ENCODE assay signal across 20 cellular contexts in the genomic region with DNA sequence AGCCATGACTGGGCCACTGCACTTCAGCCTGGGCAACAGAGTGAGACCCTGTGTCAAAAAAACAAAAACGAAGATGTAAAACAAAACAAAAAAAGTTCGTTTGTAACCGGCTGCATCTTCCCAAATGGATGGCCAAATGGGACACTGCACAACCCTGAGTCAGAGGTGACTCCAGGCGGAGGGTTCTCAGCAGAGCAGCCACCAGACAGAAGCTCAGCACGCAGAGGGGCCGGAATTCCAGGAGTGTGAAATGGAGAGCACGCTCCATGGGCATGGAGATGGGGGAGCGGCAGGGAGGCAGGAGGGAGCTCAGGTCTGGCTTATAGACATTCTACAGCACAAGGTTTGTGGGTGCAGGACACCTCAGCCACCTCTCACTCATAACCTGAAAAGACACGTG.
DNase-seq lines count a peak whose midpoint lies in the region; ATAC-seq and TF ChIP-seq lines count a peak whose summit lies in the region.
"Had no signal": no experiment of that assay in that cellular context is flagged by ENCODE, and none has a peak within 500 bp of the region (broad histone marks: within the 10 kb centered on the region; RNA-seq: fewer than 3 reads in every experiment).

No MANE protein-coding gene starts in this region.

- no peaks in the 10 kb centered on the region for H3K36me3 Mint-ChIP-seq in natural killer cell
- no peaks in the 10 kb centered on the region for H3K36me3 Mint-ChIP-seq in natural killer cell treated with Interleukin-12 subunit alpha and Interleukin-12 subunit beta and Interleukin-15 and Interleukin-18, amount 100 ng/mL, for 72 hours
- no peaks in the 10 kb centered on the region for H3K36me3 Mint-ChIP-seq in effector memory CD8-positive, alpha-beta T cell (ENCODE audit: insufficient read depth)
- H3K36me3 Mint-ChIP-seq: activated naive CD4-positive, alpha-beta T cell treated with anti-CD3 and anti-CD28 coated beads, Interleukin-2, amount 50 U/mL, for 24 hours had no signal

- peak; percentile 8 for DNase-seq in natural killer cell
- no peak for DNase-seq in natural killer cell treated with Interleukin-12 subunit alpha and Interleukin-12 subunit beta and Interleukin-15 and Interleukin-18, amount 100 ng/mL, for 72 hours (ENCODE audit: low spot score)
- DNase-seq in effector memory CD8-positive, alpha-beta T cell: no peak
- peak; percentile 52 for DNase-seq in osteoblast (ENCODE audit: insufficient read length, low spot score, missing footprints)
- no peak for DNase-seq in foreskin keratinocyte
- no peak for DNase-seq in dermis blood vessel endothelial cell
- DNase-seq in NCI-H226: no peak
- no peak for DNase-seq in Ammon's horn (ENCODE audit: low spot score)
- DNase-seq: activated CD4-positive, alpha-beta T cell treated with anti-CD3 and anti-CD28 coated beads, Interleukin-2, amount 10 ng/mL, durations not matched to agents 24 days and 14 days; activated CD8-positive, alpha-beta memory T cell treated with anti-CD3 and anti-CD28 coated beads, Interleukin-2, amount 50 U/mL, for 48 hours; cortex of kidney; KBM-7; NCI-H2029; NCI-H446; retina; RPMI8226; stomach had no signal

- ATAC-seq in natural killer cell (no peak), foreskin keratinocyte (no peak)
- no peak for ATAC-seq in natural killer cell treated with Interleukin-12 subunit alpha and Interleukin-12 subunit beta and Interleukin-15 and Interleukin-18, amount 100 ng/mL, for 72 hours
- no peak for ATAC-seq in effector memory CD8-positive, alpha-beta T cell (replicated peaks)
- ATAC-seq: HCT116 had no signal

- no peak overlapping the region for H3K27ac ChIP-seq in osteoblast (ENCODE audit: low read depth, low read length)
- no peak overlapping the region for H3K27ac ChIP-seq in foreskin keratinocyte
- H3K27ac ChIP-seq: stomach, vagina had no signal

- H3K4me1 ChIP-seq in osteoblast (ENCODE audit: insufficient read depth, low read length): no peaks in the 10 kb centered on the region
- H3K4me1 ChIP-seq in foreskin keratinocyte: peaks cover 6% of the 10 kb centered on the region
- H3K4me1 ChIP-seq: stomach, vagina had no signal

- H3K4me3 ChIP-seq in osteoblast (ENCODE audit: insufficient read depth, low read length): no peak overlapping the region
- H3K4me3 ChIP-seq: stomach, vagina had no signal

- intact Hi-C loops in natural killer cell (cut with micrococcal nuclease): no loop called here

- peaks cover 6 to 8% of the 10 kb centered on the region in 2 donors for H3K27me3 Mint-ChIP-seq in natural killer cell (ENCODE audit: low read depth in 2 of 2)
- peaks cover 0 to 5% of the 10 kb centered on the region in 2 donors for H3K27me3 Mint-ChIP-seq in natural killer cell treated with Interleukin-12 subunit alpha and Interleukin-12 subunit beta and Interleukin-15 and Interleukin-18, amount 100 ng/mL, for 72 hours
- no peaks in the 10 kb centered on the region for H3K27me3 Mint-ChIP-seq in effector memory CD8-positive, alpha-beta T cell
- H3K27me3 Mint-ChIP-seq: activated CD4-positive, alpha-beta T cell treated with anti-CD3 and anti-CD28 coated beads, Interleukin-2, amount 10 ng/mL, durations not matched to agents 24 days and 14 days; activated naive CD4-positive, alpha-beta T cell treated with anti-CD3 and anti-CD28 coated beads, Interleukin-2, amount 50 U/mL, for 24 hours had no signal

- H4K20me1 ChIP-seq in osteoblast (ENCODE audit: insufficient read depth, low read length): no peaks in the 10 kb centered on the region

- no peaks in the 10 kb centered on the region for H3K9me3 ChIP-seq in osteoblast (ENCODE audit: low read depth, low read length)
- H3K9me3 ChIP-seq: stomach, vagina had no signal

- H3K27me3 ChIP-seq in osteoblast (ENCODE audit: insufficient read depth, low read length) (no peaks in the 10 kb centered on the region), foreskin keratinocyte (no peaks in the 10 kb centered on the region)
- H3K27me3 ChIP-seq: stomach, vagina had no signal

- peaks cover 21 to 31% of the 10 kb centered on the region in 2 donors for H3K4me1 Mint-ChIP-seq in natural killer cell
- H3K4me1 Mint-ChIP-seq in natural killer cell treated with Interleukin-12 subunit alpha and Interleukin-12 subunit beta and Interleukin-15 and Interleukin-18, amount 100 ng/mL, for 72 hours (ENCODE audit: low read depth in 2 of 2): peaks cover 12 to 18% of the 10 kb centered on the region in 2 donors
- peaks cover 8 to 11% of the 10 kb centered on the region in 2 donors for H3K4me1 Mint-ChIP-seq in effector memory CD8-positive, alpha-beta T cell (ENCODE audit: low read depth in 2 of 2)
- H3K4me1 Mint-ChIP-seq: activated naive CD4-positive, alpha-beta T cell treated with anti-CD3 and anti-CD28 coated beads, Interleukin-2, amount 50 U/mL, for 24 hours had no signal

- no peaks in the 10 kb centered on the region for H3K79me2 ChIP-seq in osteoblast (ENCODE audit: insufficient read depth, low read length)

- H3K9me3 Mint-ChIP-seq in natural killer cell: no peaks in the 10 kb centered on the region
- H3K9me3 Mint-ChIP-seq in natural killer cell treated with Interleukin-12 subunit alpha and Interleukin-12 subunit beta and Interleukin-15 and Interleukin-18, amount 100 ng/mL, for 72 hours: no peaks in the 10 kb centered on the region
- no peaks in the 10 kb centered on the region for H3K9me3 Mint-ChIP-seq in effector memory CD8-positive, alpha-beta T cell
- H3K9me3 Mint-ChIP-seq: activated CD4-positive, alpha-beta T cell treated with anti-CD3 and anti-CD28 coated beads, Interleukin-2, amount 10 ng/mL, durations not matched to agents 24 days and 14 days; activated naive CD4-positive, alpha-beta T cell treated with anti-CD3 and anti-CD28 coated beads, Interleukin-2, amount 50 U/mL, for 24 hours had no signal

- H3K36me3 ChIP-seq in osteoblast (ENCODE audit: insufficient read depth, low read length): no peaks in the 10 kb centered on the region
- H3K36me3 ChIP-seq: vagina had no signal

- H3K4me2 ChIP-seq in osteoblast (ENCODE audit: insufficient read depth, low read length): no peak overlapping the region

- no peak overlapping the region for H3K27ac Mint-ChIP-seq in natural killer cell
- no peak overlapping the region for H3K27ac Mint-ChIP-seq in natural killer cell treated with Interleukin-12 subunit alpha and Interleukin-12 subunit beta and Interleukin-15 and Interleukin-18, amount 100 ng/mL, for 72 hours
- H3K27ac Mint-ChIP-seq in effector memory CD8-positive, alpha-beta T cell: peak overlapping the region; percentile 33 to 62
- H3K27ac Mint-ChIP-seq: activated CD4-positive, alpha-beta T cell treated with anti-CD3 and anti-CD28 coated beads, Interleukin-2, amount 10 ng/mL, durations not matched to agents 24 days and 14 days; activated naive CD4-positive, alpha-beta T cell treated with anti-CD3 and anti-CD28 coated beads, Interleukin-2, amount 50 U/mL, for 24 hours had no signal

- no peak overlapping the region for H3K4me3 Mint-ChIP-seq in natural killer cell
- H3K4me3 Mint-ChIP-seq in natural killer cell treated with Interleukin-12 subunit alpha and Interleukin-12 subunit beta and Interleukin-15 and Interleukin-18, amount 100 ng/mL, for 72 hours: no peak overlapping the region
- H3K4me3 Mint-ChIP-seq in effector memory CD8-positive, alpha-beta T cell: no peak overlapping the region
- H3K4me3 Mint-ChIP-seq: activated CD4-positive, alpha-beta T cell treated with anti-CD3 and anti-CD28 coated beads, Interleukin-2, amount 10 ng/mL, durations not matched to agents 24 days and 14 days; activated naive CD4-positive, alpha-beta T cell treated with anti-CD3 and anti-CD28 coated beads, Interleukin-2, amount 50 U/mL, for 24 hours had no signal

- TF ChIP-seq CTCF in natural killer cell (IDR thresholded peaks at IDR 0.05): no peak
- no peak for TF ChIP-seq CTCF in osteoblast (IDR thresholded peaks at IDR 0.05; ENCODE audit: extremely low read depth, low read depth, low read length)
- TF ChIP-seq CTCF in foreskin keratinocyte (conservative IDR thresholded peaks at IDR 0.05): no peak

- H2AFZ ChIP-seq in osteoblast (ENCODE audit: low read length): no peak overlapping the region

Comparison
In these comparisons a context has a peak if more than half of its experiments do, and no peak if none do; other contexts are left out.
1. DNase-seq: peak in natural killer cell (single experiment) and osteoblast (single experiment); none in natural killer cell treated with Interleukin-12 subunit alpha and Interleukin-12 subunit beta and Interleukin-15 and Interleukin-18, amount 100 ng/mL, for 72 hours (single experiment), effector memory CD8-positive, alpha-beta T cell (0 of 3), foreskin keratinocyte (0 of 2), dermis blood vessel endothelial cell (single experiment), NCI-H226 (single experiment) and Ammon's horn (single experiment).
2. H3K27ac Mint-ChIP-seq: peak in effector memory CD8-positive, alpha-beta T cell (2 of 2); none in natural killer cell (0 of 2) and natural killer cell treated with Interleukin-12 subunit alpha and Interleukin-12 subunit beta and Interleukin-15 and Interleukin-18, amount 100 ng/mL, for 72 hours (0 of 2).